15 cellular contexts compared by ENCODE assay signal in the genomic region with DNA sequence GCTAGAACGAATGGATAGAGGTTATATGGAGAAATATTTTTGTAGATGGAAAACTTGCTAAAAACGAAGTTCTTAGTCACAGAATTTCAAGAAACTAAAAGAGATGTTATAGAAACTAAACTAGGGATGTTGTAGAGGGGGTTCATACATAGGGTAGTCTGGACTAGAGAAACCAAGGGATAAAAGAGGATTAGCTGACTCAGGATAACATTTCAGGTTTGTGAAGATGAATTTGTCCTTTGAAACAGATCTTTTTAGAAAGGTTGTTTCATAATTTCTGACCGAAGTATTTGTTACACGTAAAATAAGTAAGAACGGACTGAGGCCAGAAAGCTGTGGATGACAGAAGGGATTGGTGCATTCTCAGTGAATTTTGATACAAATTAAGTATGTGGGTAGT. TPM values are rescaled to one million over a fixed set of nuclear protein-coding genes. Genes with fewer than 3 reads are reported as not detected.
DNase-seq lines count a peak whose midpoint lies in the region; ATAC-seq and TF ChIP-seq lines count a peak whose summit lies in the region.
"Had no signal": no experiment of that assay in that cellular context is flagged by ENCODE, and none has a peak within 500 bp of the region (broad histone marks: within the 10 kb centered on the region; RNA-seq: fewer than 3 reads in every experiment).

No MANE protein-coding gene starts in this region.

- peaks cover 100% of the 10 kb centered on the region for H4K20me1 ChIP-seq in smooth muscle cell (ENCODE audit: low read depth)

- H3K4me1 Mint-ChIP-seq in activated naive CD4-positive, alpha-beta T cell treated with anti-CD3 and anti-CD28 coated beads, Interleukin-2, amount 10 ng/mL, durations not matched to agents 7 days and 5 days: peaks cover 53% of the 10 kb centered on the region
- H3K4me1 Mint-ChIP-seq in effector memory CD8-positive, alpha-beta T cell (ENCODE audit: low read depth in 2 of 2): peaks cover 40 to 46% of the 10 kb centered on the region in 2 donors

- CTCF ChIA-PET in activated naive CD4-positive, alpha-beta T cell treated with anti-CD3 and anti-CD28 coated beads, Interleukin-2, amount 10 ng/mL, durations not matched to agents 7 days and 5 days (lab: Charles Lee): no interaction called here

- 75% methylated on average over 5 of the region's 5 CpGs for WGBS in smooth muscle cell (ENCODE audit: low lambda C conversion rate)

- H3K4me1 ChIP-seq in smooth muscle cell (ENCODE audit: low read depth): peaks cover 17% of the 10 kb centered on the region

- peaks cover 32% of the 10 kb centered on the region for H3K36me3 Mint-ChIP-seq in activated naive CD4-positive, alpha-beta T cell treated with anti-CD3 and anti-CD28 coated beads, Interleukin-2, amount 10 ng/mL, durations not matched to agents 7 days and 5 days
- H3K36me3 Mint-ChIP-seq in effector memory CD8-positive, alpha-beta T cell (ENCODE audit: insufficient read depth): peaks cover 41% of the 10 kb centered on the region

- H3K27me3 ChIP-seq in smooth muscle cell (ENCODE audit: low read depth): no peaks in the 10 kb centered on the region
- H3K27me3 ChIP-seq: brain microvascular endothelial cell had no signal

- peak overlapping the region; percentile 66 for H3K4me2 ChIP-seq in smooth muscle cell

- no peak for TF ChIP-seq CTCF in smooth muscle cell (IDR thresholded peaks at IDR 0.05; ENCODE audit: borderline replicate concordance, insufficient read depth, poor library complexity, severe bottlenecking)

- H3K9ac ChIP-seq in smooth muscle cell (ENCODE audit: low read depth): no peak overlapping the region

- H3K9me3 Mint-ChIP-seq in activated naive CD4-positive, alpha-beta T cell treated with anti-CD3 and anti-CD28 coated beads, Interleukin-2, amount 10 ng/mL, durations not matched to agents 7 days and 5 days: no peaks in the 10 kb centered on the region
- H3K9me3 Mint-ChIP-seq in effector memory CD8-positive, alpha-beta T cell: no peaks in the 10 kb centered on the region

- no peak for DNase-seq in activated naive CD4-positive, alpha-beta T cell treated with anti-CD3 and anti-CD28 coated beads, Interleukin-2, amount 10 ng/mL, durations not matched to agents 7 days and 5 days
- DNase-seq in activated naive CD4-positive, alpha-beta T cell (lab: John Stamatoyannopoulos, UW): no peak
- peak; percentile 4 for DNase-seq in MV-4-11 (lab: John Stamatoyannopoulos, UW)
- DNase-seq in effector memory CD8-positive, alpha-beta T cell: no peak
- no peak for DNase-seq in smooth muscle cell (lab: John Stamatoyannopoulos, UW; ENCODE audit: unreplicated experiment)
- DNase-seq in HuH-7.5 (ENCODE audit: low spot score): no peak
- no peak for DNase-seq in stimulated activated CD8-positive, alpha-beta memory T cell treated with anti-CD3 and anti-CD28 coated beads, Interleukin-4, amount 100 ng/mL, for 48 hours
- no peak for DNase-seq in glomerular visceral epithelial cell (ENCODE audit: extremely low spot score)
- DNase-seq: activated CD4-positive, alpha-beta T cell treated with anti-CD3 and anti-CD28 coated beads, Interleukin-2, amount 50 U/mL, for 1 hour; activated effector memory CD4-positive, alpha-beta T cell treated with anti-CD3 and anti-CD28 coated beads, Interleukin-2, amount 50 U/mL, for 16 hours; brain microvascular endothelial cell; left ventricle myocardium inferior; NCI-H1092; NCI-H2171 treated with DMSO at 0.1 percent for 48 hours; NCI-H82 had no signal

- H3K27ac Mint-ChIP-seq in activated naive CD4-positive, alpha-beta T cell treated with anti-CD3 and anti-CD28 coated beads, Interleukin-2, amount 10 ng/mL, durations not matched to agents 7 days and 5 days: peak overlapping the region; percentile 12
- no peak overlapping the region for H3K27ac Mint-ChIP-seq in effector memory CD8-positive, alpha-beta T cell

- ATAC-seq in effector memory CD8-positive, alpha-beta T cell (replicated peaks): no peak

- peak overlapping the region; percentile 83 for H3K27ac ChIP-seq in smooth muscle cell (ENCODE audit: low read depth)

- no peak overlapping the region for H3K4me3 ChIP-seq in smooth muscle cell
- H3K4me3 ChIP-seq: left ventricle myocardium inferior had no signal

- peaks cover 97% of the 10 kb centered on the region for H3K79me2 ChIP-seq in smooth muscle cell (ENCODE audit: low read depth)

- no peaks in the 10 kb centered on the region for H3K9me3 ChIP-seq in smooth muscle cell (replicated peaks; ENCODE audit: low read depth)
- H3K9me3 ChIP-seq: left ventricle myocardium inferior had no signal

- H3F3A ChIP-seq in smooth muscle cell (ENCODE audit: low read depth): peaks cover 25% of the 10 kb centered on the region

- H2AFZ ChIP-seq in smooth muscle cell (ENCODE audit: low read depth): no peak overlapping the region

- H3K4me3 Mint-ChIP-seq in activated naive CD4-positive, alpha-beta T cell treated with anti-CD3 and anti-CD28 coated beads, Interleukin-2, amount 10 ng/mL, durations not matched to agents 7 days and 5 days: no peak overlapping the region
- H3K4me3 Mint-ChIP-seq in effector memory CD8-positive, alpha-beta T cell: peak overlapping the region; percentile 35 to 71

- H3K27me3 Mint-ChIP-seq in activated naive CD4-positive, alpha-beta T cell treated with anti-CD3 and anti-CD28 coated beads, Interleukin-2, amount 10 ng/mL, durations not matched to agents 7 days and 5 days: no peaks in the 10 kb centered on the region
- no peaks in the 10 kb centered on the region for H3K27me3 Mint-ChIP-seq in effector memory CD8-positive, alpha-beta T cell

- no peaks in the 10 kb centered on the region for H3K36me3 ChIP-seq in smooth muscle cell (ENCODE audit: low read depth)

RNA-seq across cellular contexts. Expression of a gene that starts 13.6 kb away (rescaled TPM):
- total RNA-seq in smooth muscle cell: 76.8 and 77.5 TPM in 2 replicates
- polyA plus RNA-seq in smooth muscle cell: 68.4 and 79.1 TPM in 2 replicates
